1 cellular context compared by ENCODE assay signal in genomic region chr5:33310471-33310870, GRCh38.
TF ChIP-seq lines count a peak whose summit lies in the region.

No MANE protein-coding gene starts in this region.

TF ChIP-seq in HepG2, 621 proteins besides CTCF, POLR2A, EP300 and RAD21 (continued from another document):
- TF ChIP-seq TRAFD1 (CRISPR knock-in tag; IDR thresholded peaks at IDR 0.05; ENCODE audit: borderline replicate concordance) (no peak), HIVEP1 (CRISPR knock-in tag; IDR thresholded peaks at IDR 0.05) (no peak), ZKSCAN5 (CRISPR knock-in tag; IDR thresholded peaks at IDR 0.05) (no peak), SIX1 (CRISPR knock-in tag; IDR thresholded peaks at IDR 0.05; ENCODE audit: borderline replicate concordance) (no peak)
TF ChIP-seq in HepG2: peak in this region for 0.
